Comparison of ENCODE assay signal across 8 cellular contexts in genomic region chrX:130171446-130172126, GRCh38. TPM values are rescaled to one million over a fixed set of nuclear protein-coding genes. Genes with fewer than 3 reads are reported as not detected.
DNase-seq lines count a peak whose midpoint lies in the region; ATAC-seq and TF ChIP-seq lines count a peak whose summit lies in the region.

Gene RAB33A (plus strand): TSS chrX:130171962. CDS start chrX:130172063, 101 bp downstream.

- peak; percentile 74 for DNase-seq in G401 (ENCODE audit: low spot score)
- DNase-seq in brain microvascular endothelial cell, result no peak
- peak; percentile 41 to 53 (median 49) for DNase-seq in immature natural killer cell

- H3K4me3 ChIP-seq in brain microvascular endothelial cell (ENCODE audit: low read depth, low read length), result peak within 1 kb of the TSS; percentile 56
- H3K4me3 ChIP-seq in skin epidermis, result peak within 1 kb of the TSS; percentile 25 to 45 (median 38)

- peak within 1 kb of the TSS; percentile 91 for H3K27ac Mint-ChIP-seq in T-helper 1 cell treated with Interleukin-12 subunit alpha and Interleukin-12 subunit beta and Interleukin-4 antibody, amounts not matched to agents 30 μg/mL and 1 μg/mL, for 36 hours
- H3K27ac Mint-ChIP-seq in immature natural killer cell, result peak within 1 kb of the TSS; percentile 87 to 96 (median 94)

- H3K36me3 Mint-ChIP-seq in T-helper 1 cell treated with Interleukin-12 subunit alpha and Interleukin-12 subunit beta and Interleukin-4 antibody, amounts not matched to agents 30 μg/mL and 1 μg/mL, for 36 hours (ENCODE audit: low read depth), result peaks cover 6% of the 10 kb centered on the region
- H3K36me3 Mint-ChIP-seq in immature natural killer cell, result no peaks in the 10 kb centered on the region

- in situ Hi-C loops in G401 (cut with HindIII; ENCODE audit: low sequenced_read_pairs) (no loop called here), brain microvascular endothelial cell (cut with HindIII; ENCODE audit: low pct_ligation_motif_present, low sequenced_read_pairs) (no loop called here)

- peaks cover 32% of the 10 kb centered on the region for H3K4me1 Mint-ChIP-seq in T-helper 1 cell treated with Interleukin-12 subunit alpha and Interleukin-12 subunit beta and Interleukin-4 antibody, amounts not matched to agents 30 μg/mL and 1 μg/mL, for 36 hours (ENCODE audit: low read depth)
- peaks cover 43 to 53% of the 10 kb centered on the region in 2 donors for H3K4me1 Mint-ChIP-seq in immature natural killer cell

- no peaks in the 10 kb centered on the region for H3K27me3 ChIP-seq in brain microvascular endothelial cell (replicated peaks)

- H3K27ac ChIP-seq in brain microvascular endothelial cell (peak within 1 kb of the TSS; percentile 80), skin epidermis (peak within 1 kb of the TSS in 14 of 21 experiments; percentile 2 to 83 (median 60))

- ATAC-seq in HG02973 (IDR thresholded peaks at IDR 0.05; ENCODE audit: unreplicated experiment) (peak; percentile 8), HG02798 (IDR thresholded peaks at IDR 0.05; ENCODE audit: poor library complexity, unreplicated experiment) (no peak), HG03521 (IDR thresholded peaks at IDR 0.05; ENCODE audit: unreplicated experiment) (no peak)

- H3K9me3 Mint-ChIP-seq in T-helper 1 cell treated with Interleukin-12 subunit alpha and Interleukin-12 subunit beta and Interleukin-4 antibody, amounts not matched to agents 30 μg/mL and 1 μg/mL, for 36 hours, result no peaks in the 10 kb centered on the region
- H3K9me3 Mint-ChIP-seq in immature natural killer cell, result no peaks in the 10 kb centered on the region

- TF ChIP-seq CTCF in brain microvascular endothelial cell (IDR thresholded peaks at IDR 0.05; ENCODE audit: low read depth, low read length, missing control alignments), result no peak

- H3K27me3 Mint-ChIP-seq in T-helper 1 cell treated with Interleukin-12 subunit alpha and Interleukin-12 subunit beta and Interleukin-4 antibody, amounts not matched to agents 30 μg/mL and 1 μg/mL, for 36 hours (ENCODE audit: low read depth), result no peaks in the 10 kb centered on the region
- H3K27me3 Mint-ChIP-seq in immature natural killer cell (ENCODE audit: low read depth in 3 of 3), result peaks cover 1 to 5% (median 3%) of the 10 kb centered on the region in 3 donors

- peak within 1 kb of the TSS; percentile 91 for H3K4me3 Mint-ChIP-seq in T-helper 1 cell treated with Interleukin-12 subunit alpha and Interleukin-12 subunit beta and Interleukin-4 antibody, amounts not matched to agents 30 μg/mL and 1 μg/mL, for 36 hours
- peak within 1 kb of the TSS; percentile 89 to 94 (median 91) for H3K4me3 Mint-ChIP-seq in immature natural killer cell

- no peaks in the 10 kb centered on the region for H3K36me3 ChIP-seq in brain microvascular endothelial cell (replicated peaks)

RNA-seq across cellular contexts. Expression of gene RAB33A, which starts in this region (rescaled TPM):
- not detected in 2 replicates for total RNA-seq in G401 (2014; rRNA removed; shearing (Covaris generic))
- 10 to 100 TPM; 10.5 to 20.9 (median 15.1) TPM for polyA plus RNA-seq in immature natural killer cell

Comparison
In these comparisons a context has a peak if more than half of its experiments do, and no peak if none do; other contexts are left out.
1. Peak in DNase-seq in G401; RNA of the gene not detected or under 1 TPM.